In the genomic region with DNA sequence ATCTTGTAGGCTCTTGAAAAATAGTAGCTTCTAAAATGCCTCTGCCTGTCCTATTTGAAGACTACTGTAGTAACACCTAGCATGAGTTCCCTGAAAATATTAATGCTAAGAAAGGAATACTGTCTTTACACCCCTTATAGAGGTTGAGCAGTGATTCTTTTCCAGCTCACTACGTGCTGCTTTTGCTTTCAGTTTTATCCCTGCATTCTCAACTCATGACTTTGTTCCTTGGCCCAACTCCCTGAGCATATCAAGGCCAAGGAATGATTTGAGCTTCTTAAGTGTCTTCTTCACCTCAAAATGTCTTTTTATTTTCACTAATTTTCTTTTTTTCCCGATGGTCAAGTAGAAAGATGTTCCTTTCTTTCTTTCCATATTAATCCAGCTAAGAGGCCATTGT, we compare ENCODE assay signal across 11 cellular contexts. TPM values are rescaled to one million over a fixed set of nuclear protein-coding genes. Genes with fewer than 3 reads are reported as not detected.
DNase-seq lines count a peak whose midpoint lies in the region; ATAC-seq and TF ChIP-seq lines count a peak whose summit lies in the region.
"Had no signal": no experiment of that assay in that cellular context is flagged by ENCODE, and none has a peak within 500 bp of the region (broad histone marks: within the 10 kb centered on the region; RNA-seq: fewer than 3 reads in every experiment).

No MANE protein-coding gene starts in this region.

- no peak for ATAC-seq in activated T-helper 17 cell treated with anti-CD3 and anti-CD28 coated beads, Interleukin-2, amount 50 U/mL, for 72 hours (replicated peaks)
- no peak for ATAC-seq in HG03571 (IDR thresholded peaks at IDR 0.05; ENCODE audit: unreplicated experiment)

- H3K27me3 ChIP-seq in left ventricle myocardium inferior (ENCODE audit: low read depth) = no peaks in the 10 kb centered on the region
- H3K27me3 ChIP-seq in skeletal muscle tissue (ENCODE audit: control insufficient read depth in 3 of 3, insufficient read depth in 3 of 3, low read length in 3 of 3) = no peaks in the 10 kb centered on the region
- H3K27me3 ChIP-seq: pancreas had no signal

- H3K4me1 ChIP-seq in left ventricle myocardium inferior = no peaks in the 10 kb centered on the region
- H3K4me1 ChIP-seq in skeletal muscle tissue (ENCODE audit: control insufficient read depth in 3 of 3, insufficient read depth in 3 of 3, low read length in 3 of 3) = no peaks in the 10 kb centered on the region
- H3K4me1 ChIP-seq: pancreas had no signal

- TF ChIP-seq CTCF in left ventricle myocardium inferior (IDR thresholded peaks at IDR 0.05; ENCODE audit: borderline replicate concordance) = no peak

- peak overlapping the region; percentile 26 for H3K4me3 ChIP-seq in left ventricle myocardium inferior
- H3K4me3 ChIP-seq in skeletal muscle tissue (ENCODE audit: low read length in 3 of 3) = peak overlapping the region in 1 of 3 donors; percentile 40
- H3K4me3 ChIP-seq: pancreas had no signal

- H3K36me3 Mint-ChIP-seq in activated T-helper 17 cell treated with anti-CD3 and anti-CD28 coated beads, Interleukin-2, amount 50 U/mL, for 72 hours (ENCODE audit: low read depth) = no peaks in the 10 kb centered on the region

- H3K4me1 Mint-ChIP-seq in activated T-helper 17 cell treated with anti-CD3 and anti-CD28 coated beads, Interleukin-2, amount 50 U/mL, for 72 hours = peaks cover under 1% of the 10 kb centered on the region

- no peak overlapping the region for H3K9ac ChIP-seq in skeletal muscle tissue (ENCODE audit: low read depth in 1 of 3, low read length in 3 of 3)

- H3K4me3 Mint-ChIP-seq in activated T-helper 17 cell treated with anti-CD3 and anti-CD28 coated beads, Interleukin-2, amount 50 U/mL, for 72 hours = peak overlapping the region; percentile 11

- H3K27me3 Mint-ChIP-seq in activated T-helper 17 cell treated with anti-CD3 and anti-CD28 coated beads, Interleukin-2, amount 50 U/mL, for 72 hours = peaks cover 19% of the 10 kb centered on the region

- H3K9me3 ChIP-seq in left ventricle myocardium inferior (replicated peaks) = no peaks in the 10 kb centered on the region
- no peaks in the 10 kb centered on the region for H3K9me3 ChIP-seq in skeletal muscle tissue (ENCODE audit: control insufficient read depth in 3 of 3, low read length in 3 of 3)
- H3K9me3 ChIP-seq: pancreas had no signal

- intact Hi-C loops in left ventricle myocardium inferior (cut with micrococcal nuclease) = no loop called here

- no peaks in the 10 kb centered on the region for H3K36me3 ChIP-seq in left ventricle myocardium inferior
- no peaks in the 10 kb centered on the region for H3K36me3 ChIP-seq in skeletal muscle tissue (ENCODE audit: control insufficient read depth in 3 of 3, insufficient read depth in 3 of 3, low read length in 3 of 3)
- H3K36me3 ChIP-seq: pancreas had no signal

- no peaks in the 10 kb centered on the region for H3K9me3 Mint-ChIP-seq in activated T-helper 17 cell treated with anti-CD3 and anti-CD28 coated beads, Interleukin-2, amount 50 U/mL, for 72 hours

- DNase-seq in ELR (ENCODE audit: low read depth) (peak; percentile 51), left ventricle myocardium inferior (no peak), SIG-M5 treated with dmso at 0.1 percent for 504 hours (lab: John Stamatoyannopoulos, UW; ENCODE audit: unreplicated experiment) (no peak), NCI-H446 (lab: John Stamatoyannopoulos, UW) (no peak), HuH-7 (ENCODE audit: low spot score) (no peak)
- DNase-seq: DND-41, NCI-H1417, pancreas had no signal

- H3K27ac Mint-ChIP-seq in activated T-helper 17 cell treated with anti-CD3 and anti-CD28 coated beads, Interleukin-2, amount 50 U/mL, for 72 hours = no peak overlapping the region

- H3K27ac ChIP-seq in left ventricle myocardium inferior (replicated peaks) (peak overlapping the region; percentile 50), skeletal muscle tissue (ENCODE audit: low read depth, low read length) (peak overlapping the region; percentile 38)

RNA-seq across cellular contexts. Expression of a gene that starts 16.5 kb away (rescaled TPM):
- total RNA-seq in activated T-helper 17 cell treated with anti-CD3 and anti-CD28 coated beads, Interleukin-2, amount 50 U/mL, for 72 hours = not detected
- 0.96 TPM for total RNA-seq in left ventricle myocardium inferior
- total RNA-seq in skeletal muscle tissue = 2.6 TPM

RNA-seq across cellular contexts. Expression of a gene that starts 29.2 kb away (rescaled TPM):
- 1 to 10 TPM; 3.2 to 5.0 TPM for total RNA-seq in activated T-helper 17 cell treated with anti-CD3 and anti-CD28 coated beads, Interleukin-2, amount 50 U/mL, for 72 hours
- total RNA-seq in left ventricle myocardium inferior (not detected), skeletal muscle tissue (not detected)
- total RNA-seq: pancreas had no signal

RNA-seq across cellular contexts. Expression of a gene that starts 38.7 kb away (rescaled TPM):
- total RNA-seq in activated T-helper 17 cell treated with anti-CD3 and anti-CD28 coated beads, Interleukin-2, amount 50 U/mL, for 72 hours = not detected
- total RNA-seq in left ventricle myocardium inferior (0.74 TPM), skeletal muscle tissue (0.52 TPM)
